Comparison of ENCODE assay signal across 1 cellular context in genomic region chr15:29268706-29269484, GRCh38.
TF ChIP-seq lines count a peak whose summit lies in the region.

No MANE protein-coding gene starts in this region.

TF ChIP-seq in GM12878, 131 proteins besides CTCF, POLR2A, EP300 and RAD21 (continued from another document and continues in another):
- TF ChIP-seq PBX3 (IDR thresholded peaks at IDR 0.05; ENCODE audit: insufficient replicate concordance, low read depth, low read length) (no peak), LARP7 (IDR thresholded peaks at IDR 0.05) (no peak), BCL11A (IDR thresholded peaks at IDR 0.05; ENCODE audit: low read depth, low read length) (no peak), MEF2B (IDR thresholded peaks at IDR 0.05; ENCODE audit: partially characterized antibody, poor library complexity, severe bottlenecking) (no peak), E4F1 (IDR thresholded peaks at IDR 0.05; ENCODE audit: borderline replicate concordance, partially characterized antibody) (no peak), ATF3 (IDR thresholded peaks at IDR 0.05; ENCODE audit: borderline replicate concordance, extremely low read depth, low read depth, low read length) (no peak), ATF2 (IDR thresholded peaks at IDR 0.05; ENCODE audit: low read length) (no peak), CBX3 (IDR thresholded peaks at IDR 0.05; ENCODE audit: borderline replicate concordance, low read depth) (no peak), MTA3 (IDR thresholded peaks at IDR 0.05; ENCODE audit: borderline replicate concordance, low read length) (no peak), USF2 (IDR thresholded peaks at IDR 0.05; ENCODE audit: borderline replicate concordance, low read depth, low read length) (no peak), ZBED1 (IDR thresholded peaks at IDR 0.05; ENCODE audit: borderline replicate concordance) (no peak), EED (IDR thresholded peaks at IDR 0.05; ENCODE audit: low read depth) (no peak), TBL1XR1 (IDR thresholded peaks at IDR 0.05; ENCODE audit: low read depth, low read length) (no peak), RAD51 (IDR thresholded peaks at IDR 0.05) (no peak), IKZF1 (conservative IDR thresholded peaks at IDR 0.05) (no peak), FOS (IDR thresholded peaks at IDR 0.05; ENCODE audit: borderline replicate concordance, extremely low read depth, insufficient read length) (no peak), PAX8 (IDR thresholded peaks at IDR 0.05) (no peak), RCOR1 (conservative IDR thresholded peaks at IDR 0.05; ENCODE audit: low read depth, low read length) (no peak), TCF3 (IDR thresholded peaks at IDR 0.05; ENCODE audit: borderline replicate concordance, insufficient read depth, low read depth, low read length) (no peak), NR2C2 (IDR thresholded peaks at IDR 0.05; ENCODE audit: borderline replicate concordance, control insufficient read depth, insufficient read length, low read depth) (no peak), ZNF217 (IDR thresholded peaks at IDR 0.05) (0 out of 2 replicates have a peak, but pooled peaks have one; percentile 16), BACH1 (IDR thresholded peaks at IDR 0.05; ENCODE audit: borderline replicate concordance) (no peak), IRF3 (IDR thresholded peaks at IDR 0.05) (no peak), NBN (IDR thresholded peaks at IDR 0.05) (no peak), RUNX3 (IDR thresholded peaks at IDR 0.05; ENCODE audit: low read length) (no peak), TCF7 (IDR thresholded peaks at IDR 0.05; ENCODE audit: borderline replicate concordance) (no peak), BCLAF1 (IDR thresholded peaks at IDR 0.05) (no peak), SMARCA5 (IDR thresholded peaks at IDR 0.05) (no peak), ZBTB33 (IDR thresholded peaks at IDR 0.05) (no peak), PRDM15 (CRISPR knock-in tag; IDR thresholded peaks at IDR 0.05) (no peak), ZNF384 (IDR thresholded peaks at IDR 0.05; ENCODE audit: borderline replicate concordance, low read depth, low read length) (no peak), SIN3A (IDR thresholded peaks at IDR 0.05; ENCODE audit: low read depth, low read length) (0 out of 2 replicates have a peak, but pooled peaks have one; percentile 36), TCF12 (IDR thresholded peaks at IDR 0.05; ENCODE audit: low read depth, low read length) (0 out of 2 replicates have a peak, but pooled peaks have one; percentile 2), GABPA (IDR thresholded peaks at IDR 0.05; ENCODE audit: low read depth) (no peak), USF1 (IDR thresholded peaks at IDR 0.05; ENCODE audit: borderline replicate concordance, extremely low read length, insufficient read depth, low read depth, low read length) (no peak), FOXK2 (IDR thresholded peaks at IDR 0.05) (no peak), CBFB (IDR thresholded peaks at IDR 0.05; ENCODE audit: low read depth) (no peak), POLR2AphosphoS5 (IDR thresholded peaks at IDR 0.05; ENCODE audit: low read length) (peak; percentile 8; the same call in 1 of the 2 replicates), SMC3 (IDR thresholded peaks at IDR 0.05; ENCODE audit: borderline replicate concordance, low read length) (no peak), DPF2 (IDR thresholded peaks at IDR 0.05) (no peak), STAT1 (conservative IDR thresholded peaks at IDR 0.05) (no peak), BRCA1 (IDR thresholded peaks at IDR 0.05; ENCODE audit: low read depth, low read length) (no peak), HCFC1 (IDR thresholded peaks at IDR 0.05; ENCODE audit: low read length) (no peak), ETV6 (conservative IDR thresholded peaks at IDR 0.05 in 1 of 2, IDR thresholded peaks at IDR 0.05 in 1 of 2; ENCODE audit: borderline replicate concordance in 1 of 2, low read depth in 1 of 2) (no peak), RELB (IDR thresholded peaks at IDR 0.05; ENCODE audit: low read depth) (no peak)
